1 cellular context compared by ENCODE assay signal in the genomic region with DNA sequence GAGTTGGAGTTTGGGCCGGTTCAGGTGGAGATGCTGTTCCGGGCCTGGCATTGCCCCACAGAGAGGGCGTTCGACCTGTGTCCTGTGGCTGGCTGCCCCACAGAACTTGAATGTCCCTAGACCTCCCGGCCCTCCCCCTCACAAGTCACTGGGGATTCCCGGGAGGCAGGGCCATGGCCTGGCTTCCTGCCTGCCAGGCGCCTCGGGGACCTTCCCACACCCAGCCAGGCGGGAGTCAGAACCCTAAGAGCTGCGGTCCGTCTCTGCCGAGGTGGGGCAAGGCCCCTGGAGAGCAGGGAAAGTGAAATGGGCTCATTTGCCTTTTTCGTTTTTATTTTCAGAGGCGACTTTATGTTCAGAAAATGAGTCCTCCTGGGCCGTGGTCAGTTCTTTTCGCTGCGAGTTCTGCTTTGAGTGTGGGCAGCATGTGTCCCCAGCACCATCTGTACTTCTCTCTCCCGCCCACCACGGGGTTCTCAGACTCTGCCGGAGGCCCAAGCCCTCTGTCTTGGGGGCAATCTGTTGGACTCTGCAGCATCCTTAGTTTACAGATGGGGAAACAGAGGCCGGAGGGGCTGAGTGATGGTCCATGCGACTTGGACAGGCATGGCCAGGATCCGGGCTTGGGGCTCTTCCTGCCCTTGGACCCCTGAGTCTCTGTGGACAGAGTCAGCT.
TF ChIP-seq lines count a peak whose summit lies in the region.

No MANE protein-coding gene starts in this region.

TF ChIP-seq in SK-N-SH, 30 proteins besides CTCF, POLR2A, EP300 and RAD21:
- TF ChIP-seq ELF1 (IDR thresholded peaks at IDR 0.05) (no peak), EZH2phosphoT487 (IDR thresholded peaks at IDR 0.05; ENCODE audit: borderline replicate concordance, low read depth) (no peak), GATA2 (CRISPR knock-in tag; IDR thresholded peaks at IDR 0.05) (no peak), POLR2AphosphoS5 (IDR thresholded peaks at IDR 0.05; ENCODE audit: low read depth, low read length) (no peak), TAF1 (IDR thresholded peaks at IDR 0.05; ENCODE audit: borderline replicate concordance, low read depth, low read length) (no peak), FOXJ3 (CRISPR knock-in tag; IDR thresholded peaks at IDR 0.05) (no peak), RXRA (IDR thresholded peaks at IDR 0.05; ENCODE audit: borderline replicate concordance, low read depth) (no peak), SIN3A (IDR thresholded peaks at IDR 0.05; ENCODE audit: borderline replicate concordance, low read depth, low read length) (no peak), MEF2A (IDR thresholded peaks at IDR 0.05; ENCODE audit: borderline replicate concordance, low read depth) (no peak), JUND (IDR thresholded peaks at IDR 0.05) (no peak), GABPA (IDR thresholded peaks at IDR 0.05; ENCODE audit: low read depth) (no peak)
- TF ChIP-seq, protein P1, sequence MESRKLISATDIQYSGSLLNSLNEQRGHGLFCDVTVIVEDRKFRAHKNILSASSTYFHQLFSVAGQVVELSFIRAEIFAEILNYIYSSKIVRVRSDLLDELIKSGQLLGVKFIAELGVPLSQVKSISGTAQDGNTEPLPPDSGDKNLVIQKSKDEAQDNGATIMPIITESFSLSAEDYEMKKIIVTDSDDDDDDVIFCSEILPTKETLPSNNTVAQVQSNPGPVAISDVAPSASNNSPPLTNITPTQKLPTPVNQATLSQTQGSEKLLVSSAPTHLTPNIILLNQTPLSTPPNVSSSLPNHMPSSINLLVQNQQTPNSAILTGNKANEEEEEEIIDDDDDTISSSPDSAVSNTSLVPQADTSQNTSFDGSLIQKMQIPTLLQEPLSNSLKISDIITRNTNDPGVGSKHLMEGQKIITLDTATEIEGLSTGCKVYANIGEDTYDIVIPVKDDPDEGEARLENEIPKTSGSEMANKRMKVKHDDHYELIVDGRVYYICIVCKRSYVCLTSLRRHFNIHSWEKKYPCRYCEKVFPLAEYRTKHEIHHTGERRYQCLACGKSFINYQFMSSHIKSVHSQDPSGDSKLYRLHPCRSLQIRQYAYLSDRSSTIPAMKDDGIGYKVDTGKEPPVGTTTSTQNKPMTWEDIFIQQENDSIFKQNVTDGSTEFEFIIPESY (IDR thresholded peaks at IDR 0.05; ENCODE audit: borderline replicate concordance, low read depth): no peak
